Comparison of ENCODE assay signal across 29 cellular contexts in the genomic region with DNA sequence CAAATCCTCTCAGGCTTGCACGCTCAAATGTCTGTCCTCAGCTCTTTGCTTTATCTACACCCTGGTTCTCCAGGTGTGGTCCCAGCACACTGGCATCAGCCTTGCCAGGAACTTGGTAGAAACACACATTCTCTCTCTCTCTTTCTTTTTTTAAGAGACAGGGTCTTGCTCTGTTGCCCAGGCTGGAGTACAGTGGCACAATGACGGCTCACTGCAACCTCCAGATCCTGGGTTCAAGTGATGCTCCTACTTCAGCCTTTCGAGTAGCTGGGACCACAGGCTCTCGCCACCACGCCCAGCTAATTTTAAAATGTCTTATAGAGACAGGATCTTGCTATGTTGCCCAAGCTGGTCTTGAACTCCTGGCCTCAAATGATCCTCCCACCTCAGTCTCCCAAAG.
"Had no signal": no experiment of that assay in that cellular context is flagged by ENCODE, and none has a peak within 500 bp of the region (broad histone marks: within the 10 kb centered on the region; RNA-seq: fewer than 3 reads in every experiment).

No MANE protein-coding gene starts in this region.

- H3K9me3 ChIP-seq: esophagus muscularis mucosa, gastroesophageal sphincter, heart right ventricle, left lung, mucosa of descending colon, prostate gland, right atrium auricular region, suprapubic skin, transverse colon, upper lobe of right lung, uterus had no signal

- H3K4me3 ChIP-seq: esophagus muscularis mucosa, gastroesophageal sphincter, heart right ventricle, left lung, mucosa of descending colon, neural progenitor cell, prostate gland, right atrium auricular region, smooth muscle cell, suprapubic skin, transverse colon, upper lobe of right lung, uterus had no signal

- H2AFZ ChIP-seq: neural progenitor cell had no signal

- H3K4me1 Mint-ChIP-seq: mesothelial cell of epicardium had no signal

- H3K27ac ChIP-seq: esophagus muscularis mucosa, foreskin keratinocyte, gastroesophageal sphincter, heart right ventricle, left lung, neural progenitor cell, prostate gland, right atrium auricular region, suprapubic skin, transverse colon, upper lobe of right lung, uterus had no signal

- H3K4me1 ChIP-seq: foreskin keratinocyte, gastroesophageal sphincter, left lung, neural progenitor cell, prostate gland, right atrium auricular region, upper lobe of right lung, uterus had no signal

- H3K27me3 ChIP-seq: esophagus muscularis mucosa, foreskin keratinocyte, gastroesophageal sphincter, heart right ventricle, left lung, neural progenitor cell, right atrium auricular region, suprapubic skin, transverse colon, upper lobe of right lung, uterus had no signal

- H3K27me3 Mint-ChIP-seq: stimulated activated naive CD8-positive, alpha-beta T cell treated with anti-CD3 and anti-CD28 coated beads, Interleukin-15, amount 100 ng/mL, for 72 hours had no signal

- DNase-seq: effector CD8-positive, alpha-beta T cell; foreskin keratinocyte; heart right ventricle; hippocampal formation; left cardiac atrium; left lung; mesenchymal stem cell; mucosa of descending colon; naive B cell; stimulated activated CD4-positive, alpha-beta T cell treated with anti-CD3 and anti-CD28 coated beads, Interleukin-12 subunit alpha, Interleukin-12 subunit beta, amount 100 ng/mL, for 4 hours; stimulated activated CD4-positive, alpha-beta T cell treated with anti-CD3 and anti-CD28 coated beads, Interleukin-1b, Interleukin-23, amount 100 ng/mL, for 48 hours; stimulated activated CD4-positive, alpha-beta T cell treated with anti-CD3 and anti-CD28 coated beads, Interleukin-4, amount 100 ng/mL, for 1 hour; stimulated activated CD8-positive, alpha-beta memory T cell treated with anti-CD3 and anti-CD28 coated beads, Interleukin-4, amount 100 ng/mL, for 48 hours; stimulated activated naive CD4-positive, alpha-beta T cell; stimulated activated naive CD8-positive, alpha-beta T cell treated with anti-CD3 and anti-CD28 coated beads, Interleukin-15, amount 100 ng/mL, for 72 hours; transverse colon; upper lobe of right lung; uterus had no signal

- ATAC-seq: foreskin keratinocyte; gastroesophageal sphincter; heart right ventricle; left cardiac atrium; left lung; mucosa of descending colon; sciatic nerve; stimulated activated naive CD8-positive, alpha-beta T cell treated with anti-CD3 and anti-CD28 coated beads, Interleukin-15, amount 100 ng/mL, for 72 hours; upper lobe of right lung had no signal

- H3K36me3 ChIP-seq: heart right ventricle, left lung, neural progenitor cell, prostate gland, right atrium auricular region, suprapubic skin, transverse colon, upper lobe of right lung, uterus had no signal

- H3K4me2 ChIP-seq: neural progenitor cell, smooth muscle cell had no signal

- H3K27ac Mint-ChIP-seq: dendritic cell treated with granulocyte-macrophage colony-stimulating factor and Interleukin-4, amounts not matched to agents 40 ng/mL and 50 ng/mL, for 4 days; mesothelial cell of epicardium; neural progenitor cell had no signal

- H3K36me3 Mint-ChIP-seq: naive B cell, neural progenitor cell had no signal

- H3K9me3 Mint-ChIP-seq: dendritic cell treated with granulocyte-macrophage colony-stimulating factor and Interleukin-4, amounts not matched to agents 40 ng/mL and 50 ng/mL, for 4 days; mesothelial cell of epicardium; nephron; neural progenitor cell; stimulated activated naive CD8-positive, alpha-beta T cell treated with anti-CD3 and anti-CD28 coated beads, Interleukin-15, amount 100 ng/mL, for 72 hours had no signal

- H3K4me3 Mint-ChIP-seq: dendritic cell treated with granulocyte-macrophage colony-stimulating factor and Interleukin-4, amounts not matched to agents 40 ng/mL and 50 ng/mL, for 4 days; mesothelial cell of epicardium; nephron; stimulated activated naive CD8-positive, alpha-beta T cell treated with anti-CD3 and anti-CD28 coated beads, Interleukin-15, amount 100 ng/mL, for 72 hours had no signal
